In genomic region chr1:8040586-8040985, GRCh38 we compare ENCODE assay signal across 9 cellular contexts. TPM values are rescaled to one million over a fixed set of nuclear protein-coding genes. Genes with fewer than 3 reads are reported as not detected.
A peak's percentile ranks its signal among the peaks of the same experiment; 100 is the strongest.
DNase-seq lines count a peak whose midpoint lies in the region; ATAC-seq and TF ChIP-seq lines count a peak whose summit lies in the region.
"Had no signal": no experiment of that assay in that cellular context is flagged by ENCODE, and none has a peak within 500 bp of the region (broad histone marks: within the 10 kb centered on the region; RNA-seq: fewer than 3 reads in every experiment).

No MANE protein-coding gene starts in this region.

- no peak for TF ChIP-seq EP300 in gastroesophageal sphincter (IDR thresholded peaks at IDR 0.05)

- H3K36me3 Mint-ChIP-seq in stimulated activated memory B cell treated with anti-CD40 and anti-IgM and Interleukin-4, amounts not matched to agents 10 μg/mL and 1 μg/mL and 100 μg/mL, for 72 hours: peaks cover 14% of the 10 kb centered on the region

- H3K4me1 Mint-ChIP-seq in stimulated activated memory B cell treated with anti-CD40 and anti-IgM and Interleukin-4, amounts not matched to agents 10 μg/mL and 1 μg/mL and 100 μg/mL, for 72 hours: no peaks in the 10 kb centered on the region

- WGBS in gastroesophageal sphincter (ENCODE audit: low coverage in 1 of 2), 2 donors: 57% methylated on average over 1 of the region's 1 CpG; no CpG with 5 or more reads in 1 of the 2 donors

- H3K9me3 Mint-ChIP-seq in stimulated activated memory B cell treated with anti-CD40 and anti-IgM and Interleukin-4, amounts not matched to agents 10 μg/mL and 1 μg/mL and 100 μg/mL, for 72 hours: peaks cover 14% of the 10 kb centered on the region

- no peak overlapping the region for H3K27ac Mint-ChIP-seq in stimulated activated memory B cell treated with anti-CD40 and anti-IgM and Interleukin-4, amounts not matched to agents 10 μg/mL and 1 μg/mL and 100 μg/mL, for 72 hours
- H3K27ac Mint-ChIP-seq: T-helper 17 cell had no signal

- DNase-seq in H4 (ENCODE audit: low spot score): peak; percentile 97
- DNase-seq in SHP77 treated with DMSO at 0.1 percent for 48 hours (lab: John Stamatoyannopoulos, UW): peak; percentile 61
- DNase-seq in activated CD8-positive, alpha-beta memory T cell treated with anti-CD3 and anti-CD28 coated beads, Interleukin-2, amount 50 U/mL, for 4 hours: no peak
- DNase-seq in NCI-H524 treated with DMSO at 0.1 percent for 48 hours (lab: John Stamatoyannopoulos, UW): no peak
- DNase-seq: T-helper 17 cell had no signal

- TF ChIP-seq POLR2A in gastroesophageal sphincter (IDR thresholded peaks at IDR 0.05): no peak

- H3K4me1 ChIP-seq in gastroesophageal sphincter: peaks cover 0 to 3% (median 0%) of the 10 kb centered on the region in 3 donors
- H3K4me1 ChIP-seq in skeletal muscle tissue (ENCODE audit: control insufficient read depth in 3 of 3, insufficient read depth in 3 of 3, low read length in 3 of 3): no peaks in the 10 kb centered on the region

- ATAC-seq in gastroesophageal sphincter (peak; percentile 81), HG03354 (IDR thresholded peaks at IDR 0.05; ENCODE audit: poor library complexity, severe bottlenecking, unreplicated experiment) (no peak)
- no peak for ATAC-seq in stimulated activated memory B cell treated with anti-CD40 and anti-IgM and Interleukin-4, amounts not matched to agents 10 μg/mL and 1 μg/mL and 100 μg/mL, for 72 hours
- ATAC-seq: T-helper 17 cell had no signal

- H3K4me3 Mint-ChIP-seq in stimulated activated memory B cell treated with anti-CD40 and anti-IgM and Interleukin-4, amounts not matched to agents 10 μg/mL and 1 μg/mL and 100 μg/mL, for 72 hours: no peak overlapping the region
- H3K4me3 Mint-ChIP-seq: T-helper 17 cell had no signal

- H3K27me3 ChIP-seq in gastroesophageal sphincter: no peaks in the 10 kb centered on the region
- no peaks in the 10 kb centered on the region for H3K27me3 ChIP-seq in skeletal muscle tissue (ENCODE audit: control insufficient read depth in 3 of 3, insufficient read depth in 3 of 3, low read length in 3 of 3)

- peaks cover 33% of the 10 kb centered on the region for H3K27me3 Mint-ChIP-seq in stimulated activated memory B cell treated with anti-CD40 and anti-IgM and Interleukin-4, amounts not matched to agents 10 μg/mL and 1 μg/mL and 100 μg/mL, for 72 hours

- no peak overlapping the region for H3K9ac ChIP-seq in skeletal muscle tissue (ENCODE audit: low read depth in 1 of 3, low read length in 3 of 3)

- H3K36me3 ChIP-seq in gastroesophageal sphincter (no peaks in the 10 kb centered on the region), skeletal muscle tissue (ENCODE audit: control insufficient read depth in 3 of 3, insufficient read depth in 3 of 3, low read length in 3 of 3) (no peaks in the 10 kb centered on the region)

- peak overlapping the region; percentile 51 to 82 (median 72) for H3K27ac ChIP-seq in gastroesophageal sphincter
- peak overlapping the region; percentile 38 for H3K27ac ChIP-seq in skeletal muscle tissue (ENCODE audit: low read depth, low read length)

- H3K4me3 ChIP-seq in gastroesophageal sphincter (no peak overlapping the region), skeletal muscle tissue (ENCODE audit: low read length in 3 of 3) (no peak overlapping the region)

- H3K9me3 ChIP-seq in gastroesophageal sphincter: peaks cover 0 to 10% (median 0%) of the 10 kb centered on the region in 3 donors
- H3K9me3 ChIP-seq in skeletal muscle tissue (ENCODE audit: control insufficient read depth in 3 of 3, low read length in 3 of 3): no peaks in the 10 kb centered on the region

- no peak for TF ChIP-seq CTCF in gastroesophageal sphincter (IDR thresholded peaks at IDR 0.05)

RNA-seq across cellular contexts. Expression of gene ERRFI1, which starts 14.5 kb away (rescaled TPM):
- 70.3 and 78.3 TPM in 2 replicates for total RNA-seq in H4 (2014; rRNA removed; shearing (Covaris generic))
- 100 to 1,000 TPM; 344 to 570 (median 393) TPM for total RNA-seq in gastroesophageal sphincter
- 3.7 TPM for total RNA-seq in skeletal muscle tissue

Comparison
In these comparisons a context has a peak if more than half of its experiments do, and no peak if none do; other contexts are left out.
1. DNase-seq: peak in H4 (single experiment) and SHP77 treated with DMSO at 0.1 percent for 48 hours (single experiment); none in activated CD8-positive, alpha-beta memory T cell treated with anti-CD3 and anti-CD28 coated beads, Interleukin-2, amount 50 U/mL, for 4 hours (single experiment) and NCI-H524 treated with DMSO at 0.1 percent for 48 hours (single experiment).
2. RNA of gene ERRFI1, which starts 14.5 kb away (total RNA-seq): 344 to 570 TPM in gastroesophageal sphincter and 70.3 to 78.3 TPM in H4; 3.7 TPM in skeletal muscle tissue (single experiment); every median in the first group is over 10 times any median in the second.